In the genomic region with DNA sequence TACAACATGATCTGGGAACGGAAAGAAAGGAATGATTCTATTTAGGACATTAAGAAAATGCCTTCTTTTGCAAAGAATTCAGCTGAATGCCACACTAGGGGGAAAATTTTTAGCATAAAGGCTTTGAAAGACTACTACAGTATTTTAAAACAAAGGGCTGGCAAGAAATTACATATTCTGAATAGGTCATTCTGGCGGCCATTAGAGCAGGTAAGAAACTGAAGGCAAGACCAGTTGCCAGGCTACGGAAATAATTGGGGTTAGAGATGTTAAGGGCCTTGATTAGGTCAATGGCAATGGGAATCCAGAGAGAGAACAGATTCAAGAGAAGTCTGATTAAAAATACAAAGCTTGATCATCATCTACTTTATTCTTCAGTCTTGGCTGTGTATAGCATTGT, we compare ENCODE assay signal across 2 cellular contexts.
A peak's percentile ranks its signal among the peaks of the same experiment; 100 is the strongest.
TF ChIP-seq lines count a peak whose summit lies in the region.

No MANE protein-coding gene starts in this region.

TF ChIP-seq in GM23338, 12 proteins besides CTCF, POLR2A, EP300 and RAD21 (continues in another document):
- TF ChIP-seq ZNF331 (CRISPR knock-in tag; IDR thresholded peaks at IDR 0.05; ENCODE audit: low read depth) = no peak
- TF ChIP-seq JUNB (IDR thresholded peaks at IDR 0.05; ENCODE audit: unreplicated experiment) = no peak
- TF ChIP-seq ZNF114 (CRISPR knock-in tag; IDR thresholded peaks at IDR 0.05) = no peak
- TF ChIP-seq, protein P1, sequence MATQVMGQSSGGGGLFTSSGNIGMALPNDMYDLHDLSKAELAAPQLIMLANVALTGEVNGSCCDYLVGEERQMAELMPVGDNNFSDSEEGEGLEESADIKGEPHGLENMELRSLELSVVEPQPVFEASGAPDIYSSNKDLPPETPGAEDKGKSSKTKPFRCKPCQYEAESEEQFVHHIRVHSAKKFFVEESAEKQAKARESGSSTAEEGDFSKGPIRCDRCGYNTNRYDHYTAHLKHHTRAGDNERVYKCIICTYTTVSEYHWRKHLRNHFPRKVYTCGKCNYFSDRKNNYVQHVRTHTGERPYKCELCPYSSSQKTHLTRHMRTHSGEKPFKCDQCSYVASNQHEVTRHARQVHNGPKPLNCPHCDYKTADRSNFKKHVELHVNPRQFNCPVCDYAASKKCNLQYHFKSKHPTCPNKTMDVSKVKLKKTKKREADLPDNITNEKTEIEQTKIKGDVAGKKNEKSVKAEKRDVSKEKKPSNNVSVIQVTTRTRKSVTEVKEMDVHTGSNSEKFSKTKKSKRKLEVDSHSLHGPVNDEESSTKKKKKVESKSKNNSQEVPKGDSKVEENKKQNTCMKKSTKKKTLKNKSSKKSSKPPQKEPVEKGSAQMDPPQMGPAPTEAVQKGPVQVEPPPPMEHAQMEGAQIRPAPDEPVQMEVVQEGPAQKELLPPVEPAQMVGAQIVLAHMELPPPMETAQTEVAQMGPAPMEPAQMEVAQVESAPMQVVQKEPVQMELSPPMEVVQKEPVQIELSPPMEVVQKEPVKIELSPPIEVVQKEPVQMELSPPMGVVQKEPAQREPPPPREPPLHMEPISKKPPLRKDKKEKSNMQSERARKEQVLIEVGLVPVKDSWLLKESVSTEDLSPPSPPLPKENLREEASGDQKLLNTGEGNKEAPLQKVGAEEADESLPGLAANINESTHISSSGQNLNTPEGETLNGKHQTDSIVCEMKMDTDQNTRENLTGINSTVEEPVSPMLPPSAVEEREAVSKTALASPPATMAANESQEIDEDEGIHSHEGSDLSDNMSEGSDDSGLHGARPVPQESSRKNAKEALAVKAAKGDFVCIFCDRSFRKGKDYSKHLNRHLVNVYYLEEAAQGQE (IDR thresholded peaks at IDR 0.05; ENCODE audit: unreplicated experiment) = no peak
- TF ChIP-seq NANOG (IDR thresholded peaks at IDR 0.05; ENCODE audit: borderline replicate concordance) = no peak
- no peak for TF ChIP-seq POLR2AphosphoS5 (IDR thresholded peaks at IDR 0.05; ENCODE audit: low read depth)
- no peak for TF ChIP-seq STAT1 (IDR thresholded peaks at IDR 0.05; ENCODE audit: unreplicated experiment)
- TF ChIP-seq, protein P2, sequence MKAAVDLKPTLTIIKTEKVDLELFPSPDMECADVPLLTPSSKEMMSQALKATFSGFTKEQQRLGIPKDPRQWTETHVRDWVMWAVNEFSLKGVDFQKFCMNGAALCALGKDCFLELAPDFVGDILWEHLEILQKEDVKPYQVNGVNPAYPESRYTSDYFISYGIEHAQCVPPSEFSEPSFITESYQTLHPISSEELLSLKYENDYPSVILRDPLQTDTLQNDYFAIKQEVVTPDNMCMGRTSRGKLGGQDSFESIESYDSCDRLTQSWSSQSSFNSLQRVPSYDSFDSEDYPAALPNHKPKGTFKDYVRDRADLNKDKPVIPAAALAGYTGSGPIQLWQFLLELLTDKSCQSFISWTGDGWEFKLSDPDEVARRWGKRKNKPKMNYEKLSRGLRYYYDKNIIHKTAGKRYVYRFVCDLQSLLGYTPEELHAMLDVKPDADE (IDR thresholded peaks at IDR 0.05) = no peak
- no peak for TF ChIP-seq EZH2 (IDR thresholded peaks at IDR 0.05; ENCODE audit: low read depth, unreplicated experiment)
- TF ChIP-seq, protein P3, sequence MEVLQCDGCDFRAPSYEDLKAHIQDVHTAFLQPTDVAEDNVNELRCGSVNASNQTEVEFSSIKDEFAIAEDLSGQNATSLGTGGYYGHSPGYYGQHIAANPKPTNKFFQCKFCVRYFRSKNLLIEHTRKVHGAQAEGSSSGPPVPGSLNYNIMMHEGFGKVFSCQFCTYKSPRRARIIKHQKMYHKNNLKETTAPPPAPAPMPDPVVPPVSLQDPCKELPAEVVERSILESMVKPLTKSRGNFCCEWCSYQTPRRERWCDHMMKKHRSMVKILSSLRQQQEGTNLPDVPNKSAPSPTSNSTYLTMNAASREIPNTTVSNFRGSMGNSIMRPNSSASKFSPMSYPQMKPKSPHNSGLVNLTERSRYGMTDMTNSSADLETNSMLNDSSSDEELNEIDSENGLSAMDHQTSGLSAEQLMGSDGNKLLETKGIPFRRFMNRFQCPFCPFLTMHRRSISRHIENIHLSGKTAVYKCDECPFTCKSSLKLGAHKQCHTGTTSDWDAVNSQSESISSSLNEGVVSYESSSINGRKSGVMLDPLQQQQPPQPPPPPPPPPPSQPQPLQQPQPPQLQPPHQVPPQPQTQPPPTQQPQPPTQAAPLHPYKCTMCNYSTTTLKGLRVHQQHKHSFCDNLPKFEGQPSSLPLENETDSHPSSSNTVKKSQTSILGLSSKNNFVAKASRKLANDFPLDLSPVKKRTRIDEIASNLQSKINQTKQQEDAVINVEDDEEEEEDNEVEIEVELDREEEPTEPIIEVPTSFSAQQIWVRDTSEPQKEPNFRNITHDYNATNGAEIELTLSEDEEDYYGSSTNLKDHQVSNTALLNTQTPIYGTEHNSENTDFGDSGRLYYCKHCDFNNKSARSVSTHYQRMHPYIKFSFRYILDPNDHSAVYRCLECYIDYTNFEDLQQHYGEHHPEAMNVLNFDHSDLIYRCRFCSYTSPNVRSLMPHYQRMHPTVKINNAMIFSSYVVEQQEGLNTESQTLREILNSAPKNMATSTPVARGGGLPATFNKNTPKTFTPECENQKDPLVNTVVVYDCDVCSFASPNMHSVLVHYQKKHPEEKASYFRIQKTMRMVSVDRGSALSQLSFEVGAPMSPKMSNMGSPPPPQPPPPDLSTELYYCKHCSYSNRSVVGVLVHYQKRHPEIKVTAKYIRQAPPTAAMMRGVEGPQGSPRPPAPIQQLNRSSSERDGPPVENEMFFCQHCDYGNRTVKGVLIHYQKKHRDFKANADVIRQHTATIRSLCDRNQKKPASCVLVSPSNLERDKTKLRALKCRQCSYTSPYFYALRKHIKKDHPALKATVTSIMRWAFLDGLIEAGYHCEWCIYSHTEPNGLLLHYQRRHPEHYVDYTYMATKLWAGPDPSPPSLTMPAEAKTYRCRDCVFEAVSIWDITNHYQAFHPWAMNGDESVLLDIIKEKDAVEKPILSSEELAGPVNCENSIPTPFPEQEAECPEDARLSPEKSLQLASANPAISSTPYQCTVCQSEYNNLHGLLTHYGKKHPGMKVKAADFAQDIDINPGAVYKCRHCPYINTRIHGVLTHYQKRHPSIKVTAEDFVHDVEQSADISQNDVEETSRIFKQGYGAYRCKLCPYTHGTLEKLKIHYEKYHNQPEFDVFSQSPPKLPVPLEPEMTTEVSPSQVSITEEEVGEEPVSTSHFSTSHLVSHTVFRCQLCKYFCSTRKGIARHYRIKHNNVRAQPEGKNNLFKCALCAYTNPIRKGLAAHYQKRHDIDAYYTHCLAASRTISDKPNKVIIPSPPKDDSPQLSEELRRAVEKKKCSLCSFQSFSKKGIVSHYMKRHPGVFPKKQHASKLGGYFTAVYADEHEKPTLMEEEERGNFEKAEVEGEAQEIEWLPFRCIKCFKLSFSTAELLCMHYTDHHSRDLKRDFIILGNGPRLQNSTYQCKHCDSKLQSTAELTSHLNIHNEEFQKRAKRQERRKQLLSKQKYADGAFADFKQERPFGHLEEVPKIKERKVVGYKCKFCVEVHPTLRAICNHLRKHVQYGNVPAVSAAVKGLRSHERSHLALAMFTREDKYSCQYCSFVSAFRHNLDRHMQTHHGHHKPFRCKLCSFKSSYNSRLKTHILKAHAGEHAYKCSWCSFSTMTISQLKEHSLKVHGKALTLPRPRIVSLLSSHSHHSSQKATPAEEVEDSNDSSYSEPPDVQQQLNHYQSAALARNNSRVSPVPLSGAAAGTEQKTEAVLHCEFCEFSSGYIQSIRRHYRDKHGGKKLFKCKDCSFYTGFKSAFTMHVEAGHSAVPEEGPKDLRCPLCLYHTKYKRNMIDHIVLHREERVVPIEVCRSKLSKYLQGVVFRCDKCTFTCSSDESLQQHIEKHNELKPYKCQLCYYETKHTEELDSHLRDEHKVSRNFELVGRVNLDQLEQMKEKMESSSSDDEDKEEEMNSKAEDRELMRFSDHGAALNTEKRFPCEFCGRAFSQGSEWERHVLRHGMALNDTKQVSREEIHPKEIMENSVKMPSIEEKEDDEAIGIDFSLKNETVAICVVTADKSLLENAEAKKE (CRISPR knock-in tag; IDR thresholded peaks at IDR 0.05) = no peak

TF ChIP-seq in H1, 55 proteins besides CTCF, POLR2A, EP300 and RAD21:
- peak; percentile 81 for TF ChIP-seq YY1 (IDR thresholded peaks at IDR 0.05; ENCODE audit: low read depth, low read length)
- no peak for TF ChIP-seq EZH2 (IDR thresholded peaks at IDR 0.05; ENCODE audit: low read depth, low read length, severe bottlenecking)
